10 cellular contexts compared by ENCODE assay signal in the genomic region with DNA sequence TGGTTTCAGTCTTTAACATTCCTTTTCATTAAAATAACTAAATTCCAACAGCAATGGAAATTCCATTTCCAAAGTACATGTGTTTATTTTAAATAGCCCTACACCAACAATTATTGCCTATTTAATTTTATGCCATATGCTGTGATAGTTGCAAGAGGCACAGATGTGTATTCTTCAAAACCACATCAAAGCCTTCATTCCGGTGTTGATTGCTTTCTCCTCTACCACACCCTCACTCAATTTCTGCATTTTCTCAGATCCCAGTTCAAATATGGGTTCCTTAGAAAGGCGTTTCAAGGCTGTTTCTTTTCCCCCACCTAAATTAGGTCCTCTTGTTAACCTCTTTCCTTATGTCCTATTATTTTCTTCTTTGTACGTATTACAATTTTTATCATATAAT.
"Had no signal": no experiment of that assay in that cellular context is flagged by ENCODE, and none has a peak within 500 bp of the region (broad histone marks: within the 10 kb centered on the region; RNA-seq: fewer than 3 reads in every experiment).

No MANE protein-coding gene starts in this region.

- DNase-seq: H9, HCEC 1CT, KG1 had no signal

- H3K4me3 Mint-ChIP-seq: GM23338, H9 had no signal

- H3K4me3 ChIP-seq: GM23338, K562 had no signal

- H3K36me3 Mint-ChIP-seq: IgD-negative memory B cell had no signal

- FAIRE-seq: H1, H54, HepG2, K562 had no signal

- H3K27ac ChIP-seq: HL-60 had no signal

- H3K4me2 ChIP-seq: GM23338 had no signal

- ATAC-seq: GM23338, HepG2, K562 had no signal

- H3K4me1 Mint-ChIP-seq: GM23338, H9 had no signal

- H2AFZ ChIP-seq: GM23338 had no signal
